ENCODE assay signal across 1 cellular context in genomic region chr1:92833840-92834239, GRCh38.
A peak's percentile ranks its signal among the peaks of the same experiment; 100 is the strongest.
TF ChIP-seq lines count a peak whose summit lies in the region.

No MANE protein-coding gene starts in this region.

TF ChIP-seq in HepG2, 621 proteins besides CTCF, POLR2A, EP300 and RAD21:
- TF ChIP-seq ZKSCAN8 (CRISPR knock-in tag; IDR thresholded peaks at IDR 0.05; ENCODE audit: borderline replicate concordance) = no peak
- TF ChIP-seq ZNF264 (CRISPR knock-in tag; IDR thresholded peaks at IDR 0.05) = no peak
- no peak for TF ChIP-seq ZNF766 (CRISPR knock-in tag; IDR thresholded peaks at IDR 0.05; ENCODE audit: borderline replicate concordance)
- TF ChIP-seq ZNF609 (CRISPR knock-in tag; IDR thresholded peaks at IDR 0.05; ENCODE audit: borderline replicate concordance) = 0 out of 2 replicates have a peak, but pooled peaks have one; percentile 14
- TF ChIP-seq ZNF367 (CRISPR knock-in tag; IDR thresholded peaks at IDR 0.05; ENCODE audit: borderline replicate concordance) = no peak
